10 cellular contexts compared by ENCODE assay signal in the genomic region with DNA sequence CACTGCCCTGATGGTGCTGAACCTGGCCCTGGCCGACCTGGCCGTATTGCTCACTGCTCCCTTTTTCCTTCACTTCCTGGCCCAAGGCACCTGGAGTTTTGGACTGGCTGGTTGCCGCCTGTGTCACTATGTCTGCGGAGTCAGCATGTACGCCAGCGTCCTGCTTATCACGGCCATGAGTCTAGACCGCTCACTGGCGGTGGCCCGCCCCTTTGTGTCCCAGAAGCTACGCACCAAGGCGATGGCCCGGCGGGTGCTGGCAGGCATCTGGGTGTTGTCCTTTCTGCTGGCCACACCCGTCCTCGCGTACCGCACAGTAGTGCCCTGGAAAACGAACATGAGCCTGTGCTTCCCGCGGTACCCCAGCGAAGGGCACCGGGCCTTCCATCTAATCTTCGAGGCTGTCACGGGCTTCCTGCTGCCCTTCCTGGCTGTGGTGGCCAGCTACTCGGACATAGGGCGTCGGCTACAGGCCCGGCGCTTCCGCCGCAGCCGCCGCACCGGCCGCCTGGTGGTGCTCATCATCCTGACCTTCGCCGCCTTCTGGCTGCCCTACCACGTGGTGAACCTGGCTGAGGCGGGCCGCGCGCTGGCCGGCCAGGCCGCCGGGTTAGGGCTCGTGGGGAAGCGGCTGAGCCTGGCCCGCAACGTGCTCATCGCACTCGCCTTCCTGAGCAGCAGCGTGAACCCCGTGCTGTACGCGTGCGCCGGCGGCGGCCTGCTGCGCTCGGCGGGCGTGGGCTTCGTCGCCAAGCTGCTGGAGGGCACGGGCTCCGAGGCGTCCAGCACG. TPM values are rescaled to one million over a fixed set of nuclear protein-coding genes. Genes with fewer than 3 reads are reported as not detected.
DNase-seq lines count a peak whose midpoint lies in the region; ATAC-seq and TF ChIP-seq lines count a peak whose summit lies in the region.
"Had no signal": no experiment of that assay in that cellular context is flagged by ENCODE, and none has a peak within 500 bp of the region (broad histone marks: within the 10 kb centered on the region; RNA-seq: fewer than 3 reads in every experiment).

No MANE protein-coding gene starts in this region.

- WGBS in right cardiac atrium: 34% methylated on average over 70 of the region's 70 CpGs

- H3K4me1 ChIP-seq in right cardiac atrium (ENCODE audit: control insufficient read depth, insufficient read depth, low read length): peaks cover 2% of the 10 kb centered on the region

- intact Hi-C loops in right cardiac atrium (cut with DNase I): no loop called here

- H3K27me3 ChIP-seq in right cardiac atrium (ENCODE audit: control insufficient read depth, insufficient read depth): no peaks in the 10 kb centered on the region

- H3K9me3 ChIP-seq in right cardiac atrium (ENCODE audit: control insufficient read depth, low read length): no peaks in the 10 kb centered on the region

- ATAC-seq in right cardiac atrium (peak; percentile 44 to 72), GM19328 (IDR thresholded peaks at IDR 0.05; ENCODE audit: unreplicated experiment) (no peak)

- peak; percentile 8 for TF ChIP-seq CTCF in retinal pigment epithelial cell (conservative IDR thresholded peaks at IDR 0.05; ENCODE audit: low read depth, low read length)

- peak overlapping the region; percentile 3 for H3K27ac ChIP-seq in right cardiac atrium (ENCODE audit: low read length)

- DNase-seq in ELF-1 (ENCODE audit: low read depth, low spot score): peak; percentile 46
- peak; percentile 35 for DNase-seq in amniotic epithelial cell (ENCODE audit: low read depth)
- DNase-seq in right cardiac atrium: peak; percentile 73 to 86 (median 83)
- DNase-seq in retinal pigment epithelial cell (ENCODE audit: low read depth): no peak
- DNase-seq in cerebellar nuclear complex (lab: John Stamatoyannopoulos, UW): no peak
- no peak for DNase-seq in NOMO-1 treated with DMSO at 0.1 percent for 48 hours (lab: John Stamatoyannopoulos, UW; ENCODE audit: unreplicated experiment)
- no peak for DNase-seq in activated CD8-positive, alpha-beta memory T cell treated with anti-CD3 and anti-CD28 coated beads for 24 hours
- DNase-seq: activated CD4-positive, alpha-beta T cell treated with anti-CD3 and anti-CD28 coated beads for 4 hours; stimulated activated CD4-positive, alpha-beta T cell treated with anti-CD3 and anti-CD28 coated beads, Interleukin-4, amount 100 ng/mL, for 4 hours had no signal

- H3K4me3 ChIP-seq in right cardiac atrium (ENCODE audit: low read length) (no peak overlapping the region), retinal pigment epithelial cell (ENCODE audit: low read length) (no peak overlapping the region)

RNA-seq across cellular contexts. Expression of gene LTB4R, which starts 4.7 kb away (rescaled TPM):
- 1 to 10 TPM; 2.2 to 3.1 (median 2.4) TPM for total RNA-seq in right cardiac atrium
- polyA plus RNA-seq in right cardiac atrium: 1.6 TPM

RNA-seq across cellular contexts. Expression of gene LTB4R2, which starts 6.1 kb away (rescaled TPM):
- 1 to 10 TPM; 1.2 to 2.1 (median 1.4) TPM for total RNA-seq in right cardiac atrium
- polyA plus RNA-seq in right cardiac atrium: 0.66 TPM

RNA-seq across cellular contexts. Expression of gene CIDEB, which starts 8.2 kb away (rescaled TPM):
- 1 to 10 TPM; 5.8 to 8.5 (median 6.9) TPM for total RNA-seq in right cardiac atrium
- polyA plus RNA-seq in right cardiac atrium: 3.6 TPM

RNA-seq across cellular contexts. Expression of gene NOP9, which starts 16.4 kb away (rescaled TPM):
- 10 to 100 TPM; 19.2 to 20.3 (median 19.6) TPM for total RNA-seq in right cardiac atrium
- polyA plus RNA-seq in right cardiac atrium: 9.6 TPM

RNA-seq across cellular contexts. Expression of gene DHRS1, which starts 16.4 kb away (rescaled TPM):
- total RNA-seq in right cardiac atrium: 10 to 100 TPM in 2 of 4 donors, 1 to 10 TPM in 2; 5.9 to 12.0 (median 10.4) TPM
- polyA plus RNA-seq in right cardiac atrium: 7.2 TPM

Comparison
In these comparisons a context has a peak if more than half of its experiments do, and no peak if none do; other contexts are left out.
1. DNase-seq: peak in ELF-1 (single experiment), amniotic epithelial cell (single experiment) and right cardiac atrium (3 of 3); none in retinal pigment epithelial cell (single experiment), cerebellar nuclear complex (0 of 2), NOMO-1 treated with DMSO at 0.1 percent for 48 hours (single experiment) and activated CD8-positive, alpha-beta memory T cell treated with anti-CD3 and anti-CD28 coated beads for 24 hours (single experiment).